In genomic region chr11:4027746-4028145, GRCh38 we compare ENCODE assay signal across 18 cellular contexts.
"Had no signal": no experiment of that assay in that cellular context is flagged by ENCODE, and none has a peak within 500 bp of the region (broad histone marks: within the 10 kb centered on the region; RNA-seq: fewer than 3 reads in every experiment).

No MANE protein-coding gene starts in this region.

- H3K27me3 ChIP-seq: cardiac muscle cell, right atrium auricular region, tibial nerve had no signal

- H3K27ac ChIP-seq: cardiac muscle cell, parathyroid adenoma, right atrium auricular region had no signal

- H3K27ac Mint-ChIP-seq: activated B cell treated with CpG ODN at 0.5 μM for 24 hours; activated CD4-positive, alpha-beta T cell treated with anti-CD3 and anti-CD28 coated beads, Interleukin-2, amount 10 ng/mL, durations not matched to agents 24 days and 14 days; stimulated activated naive B cell treated with anti-CD40 and anti-IgM and Interleukin-4, amounts not matched to agents 10 μg/mL and 1 μg/mL and 100 μg/mL, for 72 hours; T-helper 17 cell had no signal

- DNase-seq: activated B cell treated with CpG ODN at 0.5 μM for 24 hours; activated CD4-positive, alpha-beta T cell treated with anti-CD3 and anti-CD28 coated beads, Interleukin-2, amount 10 ng/mL, durations not matched to agents 24 days and 14 days; activated CD8-positive, alpha-beta memory T cell treated with anti-CD3 and anti-CD28 coated beads for 24 hours; activated naive CD4-positive, alpha-beta T cell treated with Interleukin-2 at 50 U/mL for 16 hours; foreskin fibroblast; head of caudate nucleus; midbrain; naive B cell; stimulated activated CD4-positive, alpha-beta T cell treated with anti-CD3 and anti-CD28 coated beads, Interleukin-15, amount 100 ng/mL, for 24 hours; stimulated activated CD4-positive, alpha-beta T cell treated with anti-CD3 and anti-CD28 coated beads, Interleukin-4, amount 100 ng/mL, for 1 hour; stimulated activated naive B cell treated with anti-CD40 and anti-IgM and Interleukin-4, amounts not matched to agents 10 μg/mL and 1 μg/mL and 100 μg/mL, for 72 hours; T-helper 17 cell had no signal

- H3K4me3 ChIP-seq: cardiac muscle cell, right atrium auricular region, skin epidermis, tibial nerve had no signal

- H3K4me1 ChIP-seq: parathyroid adenoma had no signal

- H3K9me3 Mint-ChIP-seq: activated CD4-positive, alpha-beta T cell treated with anti-CD3 and anti-CD28 coated beads, Interleukin-2, amount 10 ng/mL, durations not matched to agents 24 days and 14 days had no signal

- H3K27me3 Mint-ChIP-seq: activated B cell treated with CpG ODN at 0.5 μM for 24 hours; activated CD4-positive, alpha-beta T cell treated with anti-CD3 and anti-CD28 coated beads, Interleukin-2, amount 10 ng/mL, durations not matched to agents 24 days and 14 days; naive B cell; stimulated activated naive B cell treated with anti-CD40 and anti-IgM and Interleukin-4, amounts not matched to agents 10 μg/mL and 1 μg/mL and 100 μg/mL, for 72 hours; T-helper 17 cell had no signal

- ATAC-seq: esophagus mucosa; stimulated activated naive B cell treated with anti-CD40 and anti-IgM and Interleukin-4, amounts not matched to agents 10 μg/mL and 1 μg/mL and 100 μg/mL, for 72 hours; T-helper 17 cell had no signal

- H3K4me3 Mint-ChIP-seq: activated B cell treated with CpG ODN at 0.5 μM for 24 hours; activated CD4-positive, alpha-beta T cell treated with anti-CD3 and anti-CD28 coated beads, Interleukin-2, amount 10 ng/mL, durations not matched to agents 24 days and 14 days; naive B cell; stimulated activated naive B cell treated with anti-CD40 and anti-IgM and Interleukin-4, amounts not matched to agents 10 μg/mL and 1 μg/mL and 100 μg/mL, for 72 hours; T-helper 17 cell had no signal

- H3K9ac ChIP-seq: parathyroid adenoma had no signal

- H3K4me1 Mint-ChIP-seq: activated B cell treated with CpG ODN at 0.5 μM for 24 hours; activated CD4-positive, alpha-beta T cell treated with anti-CD3 and anti-CD28 coated beads, Interleukin-2, amount 10 ng/mL, durations not matched to agents 24 days and 14 days had no signal

- H3K36me3 ChIP-seq: cardiac muscle cell, right atrium auricular region, tibial nerve had no signal
